8 cellular contexts compared by ENCODE assay signal in genomic region chr20:50552979-50553378, GRCh38.
"Had no signal": no experiment of that assay in that cellular context is flagged by ENCODE, and none has a peak within 500 bp of the region (broad histone marks: within the 10 kb centered on the region; RNA-seq: fewer than 3 reads in every experiment).

No MANE protein-coding gene starts in this region.

- FAIRE-seq: G401.6, GM12878, GM12891, GM12892, GM18507, GM19239 had no signal

- DNase-seq: GDM1, GF-D8 had no signal

- H3K4me3 ChIP-seq: GM12878 had no signal

- ATAC-seq: GM12878 had no signal
